26 cellular contexts compared by ENCODE assay signal in the genomic region with DNA sequence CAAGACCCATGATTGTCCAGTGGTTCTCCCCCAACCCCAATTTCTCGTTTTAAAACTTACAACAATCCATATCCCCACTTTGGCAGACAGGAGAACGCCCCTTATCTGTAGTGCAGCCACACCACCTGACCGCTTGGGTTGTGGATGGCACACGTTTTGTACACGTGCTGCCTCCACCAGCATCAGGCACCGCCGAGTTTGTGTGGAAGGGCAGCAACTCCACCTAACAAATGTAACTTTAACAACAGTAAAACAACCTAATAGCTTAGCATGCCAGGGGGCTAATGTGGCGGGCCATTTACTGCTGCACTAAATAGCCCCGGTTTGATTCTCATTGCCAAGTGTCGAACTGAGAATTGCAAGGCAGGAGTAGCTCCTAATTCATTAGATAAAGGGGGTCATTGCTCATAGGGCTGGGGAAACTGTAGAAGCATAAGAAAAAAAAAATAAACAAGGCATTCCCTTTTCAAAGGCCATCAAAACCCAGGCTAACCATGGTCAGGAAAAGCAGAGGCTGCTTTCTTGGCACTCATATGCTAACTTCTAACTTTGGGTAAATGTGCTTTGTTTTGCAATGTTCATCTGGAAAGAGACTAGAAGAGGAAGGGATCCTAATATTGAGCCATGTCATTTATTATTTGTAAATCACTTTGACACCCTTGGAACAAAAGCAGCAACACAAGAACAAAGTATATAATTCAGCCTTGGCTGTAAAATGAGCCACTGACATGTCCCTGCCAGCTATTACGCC.
A peak's percentile ranks its signal among the peaks of the same experiment; 100 is the strongest.
DNase-seq lines count a peak whose midpoint lies in the region; ATAC-seq and TF ChIP-seq lines count a peak whose summit lies in the region.
"Had no signal": no experiment of that assay in that cellular context is flagged by ENCODE, and none has a peak within 500 bp of the region (broad histone marks: within the 10 kb centered on the region; RNA-seq: fewer than 3 reads in every experiment).

No MANE protein-coding gene starts in this region.

- no peaks in the 10 kb centered on the region for H3K9me3 ChIP-seq in right atrium auricular region
- no peaks in the 10 kb centered on the region for H3K9me3 ChIP-seq in mesenchymal stem cell (ENCODE audit: control insufficient read depth, low read length)
- no peaks in the 10 kb centered on the region for H3K9me3 ChIP-seq in aorta (ENCODE audit: control insufficient read depth, low read length)
- no peaks in the 10 kb centered on the region for H3K9me3 ChIP-seq in Peyer's patch
- no peaks in the 10 kb centered on the region for H3K9me3 ChIP-seq in CD4-positive, alpha-beta T cell (ENCODE audit: control insufficient read depth, low read length)
- H3K9me3 ChIP-seq: adrenal gland, transverse colon had no signal

- CTCF ChIA-PET in CD4-positive, alpha-beta T cell (lab: Charles Lee) = no interaction called here

- DNase-seq in Right ventricle myocardium superior (peak; percentile 33), right atrium auricular region (ENCODE audit: low spot score) (no peak), dorsolateral prefrontal cortex (no peak), mesenchymal stem cell (no peak), aorta (no peak), Peyer's patch (no peak), nucleus accumbens (lab: John Stamatoyannopoulos, UW) (no peak)
- no peak for DNase-seq in CD4-positive, alpha-beta T cell
- DNase-seq: activated CD4-positive, CD25-positive, alpha-beta regulatory T cell treated with anti-CD3 and anti-CD28 coated beads, Interleukin-2, amount 50 U/mL, for 72 hours; activated CD8-positive, alpha-beta T cell treated with anti-CD3 and anti-CD28 coated beads for 36 hours; activated T-cell treated with anti-CD3 and anti-CD28 coated beads for 4 hours; adrenal gland; AML-193; DND-41; H7; KBM-7; kidney; NCI-H82; SIG-M5; stimulated activated CD4-positive, alpha-beta T cell treated with anti-CD3 and anti-CD28 coated beads, Interleukin-12 subunit alpha, Interleukin-12 subunit beta, amount 100 ng/mL, for 4 hours; stimulated activated CD4-positive, alpha-beta T cell treated with anti-CD3 and anti-CD28 coated beads, Interleukin-4, amount 100 ng/mL, for 4 hours; stimulated activated naive CD8-positive, alpha-beta T cell treated with anti-CD3 and anti-CD28 coated beads, Interleukin-15, Interleukin-2, amounts not matched to agents 100 U/mL and 50 U/mL, for 24 hours; T-helper 1 cell; transverse colon had no signal

- no peak overlapping the region for H3K27ac Mint-ChIP-seq in CD4-positive, alpha-beta T cell
- H3K27ac Mint-ChIP-seq: activated CD8-positive, alpha-beta T cell treated with anti-CD3 and anti-CD28 coated beads for 36 hours had no signal

- peaks cover 3% of the 10 kb centered on the region for H3K9me3 Mint-ChIP-seq in CD4-positive, alpha-beta T cell

- WGBS in mesenchymal stem cell = 76% methylated on average over 11 of the region's 11 CpGs
- WGBS in aorta, 2 donors = 90% methylated on average over 11 of the region's 11 CpGs

- intact Hi-C loops in Right ventricle myocardium superior (cut with DNase I) (no loop called here), dorsolateral prefrontal cortex (cut with DNase I) (no loop called here), aorta (cut with DNase I) (loop anchor here in 1 of 2 donors (10.0 kb wide), 1 partner anchor 376 kb away; no protein-coding TSS in a partner anchor)
- intact Hi-C loops in CD4-positive, alpha-beta T cell (cut with DNase I, micrococcal nuclease) = no loop called here

- no peak overlapping the region for H3K23ac ChIP-seq in mesenchymal stem cell (ENCODE audit: low read length in 2 of 2)

- no peaks in the 10 kb centered on the region for H3K36me3 Mint-ChIP-seq in CD4-positive, alpha-beta T cell (ENCODE audit: low read depth)

- H2BK12ac ChIP-seq in mesenchymal stem cell (ENCODE audit: low read length in 2 of 2) = peak overlapping the region in 1 of 2 experiments; percentile 75

- no peak overlapping the region for H2AFZ ChIP-seq in mesenchymal stem cell (ENCODE audit: low read depth, low read length)

- H3K27me3 ChIP-seq in right atrium auricular region (no peaks in the 10 kb centered on the region), dorsolateral prefrontal cortex (no peaks in the 10 kb centered on the region), mesenchymal stem cell (ENCODE audit: control insufficient read depth in 1 of 2, insufficient read depth in 1 of 2, low read length in 2 of 2) (no peaks in the 10 kb centered on the region), aorta (ENCODE audit: control insufficient read depth in 1 of 2, insufficient read depth in 2 of 2, low read length in 1 of 2) (no peaks in the 10 kb centered on the region), Peyer's patch (no peaks in the 10 kb centered on the region)
- H3K27me3 ChIP-seq in CD4-positive, alpha-beta T cell (ENCODE audit: control insufficient read depth, insufficient read depth, low read length) = no peaks in the 10 kb centered on the region
- H3K27me3 ChIP-seq: adrenal gland, transverse colon had no signal

- no peaks in the 10 kb centered on the region for H3K27me3 Mint-ChIP-seq in CD4-positive, alpha-beta T cell
- H3K27me3 Mint-ChIP-seq: activated CD8-positive, alpha-beta T cell treated with anti-CD3 and anti-CD28 coated beads for 36 hours had no signal

- no peaks in the 10 kb centered on the region for H3K36me3 ChIP-seq in right atrium auricular region
- H3K36me3 ChIP-seq in mesenchymal stem cell (ENCODE audit: control insufficient read depth in 1 of 2, insufficient read depth in 2 of 2, low read depth in 1 of 2, low read length in 2 of 2) = no peaks in the 10 kb centered on the region
- no peaks in the 10 kb centered on the region for H3K36me3 ChIP-seq in aorta (ENCODE audit: control insufficient read depth in 1 of 2, insufficient read depth in 2 of 2, low read length in 1 of 2)
- no peaks in the 10 kb centered on the region for H3K36me3 ChIP-seq in Peyer's patch
- H3K36me3 ChIP-seq: adrenal gland, transverse colon had no signal

- no peak overlapping the region for H3K4me2 ChIP-seq in mesenchymal stem cell (ENCODE audit: low read length, poor library complexity, severe bottlenecking)

- TF ChIP-seq CTCF in right atrium auricular region (IDR thresholded peaks at IDR 0.05) (no peak), dorsolateral prefrontal cortex (IDR thresholded peaks at IDR 0.05 in 54 of 56, conservative IDR thresholded peaks at IDR 0.05 in 2 of 56; ENCODE audit: low read depth in 1 of 56, partially characterized antibody in 56 of 56) (no peak), Peyer's patch (IDR thresholded peaks at IDR 0.05) (no peak)
- TF ChIP-seq CTCF in CD4-positive, alpha-beta T cell (IDR thresholded peaks at IDR 0.05) = no peak

- no peaks in the 10 kb centered on the region for H3K79me1 ChIP-seq in mesenchymal stem cell (replicated peaks; ENCODE audit: low read length, poor library complexity, severe bottlenecking)

- H3K9ac ChIP-seq in mesenchymal stem cell (ENCODE audit: low read length) = no peak overlapping the region

- H4K91ac ChIP-seq in mesenchymal stem cell (ENCODE audit: low read length) = no peak overlapping the region

- H3K4me3 Mint-ChIP-seq in CD4-positive, alpha-beta T cell = no peak overlapping the region
- H3K4me3 Mint-ChIP-seq: activated CD8-positive, alpha-beta T cell treated with anti-CD3 and anti-CD28 coated beads for 36 hours had no signal

- H4K8ac ChIP-seq in mesenchymal stem cell (ENCODE audit: low read length) = peak overlapping the region; percentile 62

- H3K27ac ChIP-seq in right atrium auricular region (no peak overlapping the region), dorsolateral prefrontal cortex (peak overlapping the region in 42 of 59 donors; percentile 4 to 89 (median 62)), mesenchymal stem cell (ENCODE audit: low read length, poor library complexity, severe bottlenecking) (no peak overlapping the region), aorta (ENCODE audit: low read depth in 1 of 2, low read length in 2 of 2) (no peak overlapping the region), Peyer's patch (no peak overlapping the region)
- H3K27ac ChIP-seq in CD4-positive, alpha-beta T cell (ENCODE audit: low read depth, low read length) = no peak overlapping the region
- H3K27ac ChIP-seq: 22Rv1, adrenal gland, transverse colon had no signal

- no peak overlapping the region for H2AK5ac ChIP-seq in mesenchymal stem cell (ENCODE audit: low read length, severe bottlenecking)

- no peak overlapping the region for H3K4me3 ChIP-seq in right atrium auricular region
- H3K4me3 ChIP-seq in dorsolateral prefrontal cortex = no peak overlapping the region
- H3K4me3 ChIP-seq in mesenchymal stem cell (ENCODE audit: insufficient read depth in 1 of 2, low read depth in 1 of 2, low read length in 2 of 2) = no peak overlapping the region
- no peak overlapping the region for H3K4me3 ChIP-seq in aorta (ENCODE audit: low read length in 2 of 2)
- no peak overlapping the region for H3K4me3 ChIP-seq in Peyer's patch
- H3K4me3 ChIP-seq: adrenal gland, lung, transverse colon had no signal

- H2BK15ac ChIP-seq in mesenchymal stem cell (ENCODE audit: low read depth, poor library complexity, severe bottlenecking) = no peak overlapping the region

- H3K4me1 Mint-ChIP-seq in CD4-positive, alpha-beta T cell (ENCODE audit: low read depth) = no peaks in the 10 kb centered on the region

- no peak for TF ChIP-seq POLR2A in Peyer's patch (IDR thresholded peaks at IDR 0.05)

- ATAC-seq in Right ventricle myocardium superior (ENCODE audit: poor library complexity) (no peak), aorta (ENCODE audit: low FRiP score) (peak; percentile 44)
- ATAC-seq in CD4-positive, alpha-beta T cell (ENCODE audit: poor library complexity) = no peak
- ATAC-seq: activated CD8-positive, alpha-beta T cell treated with anti-CD3 and anti-CD28 coated beads for 36 hours; stimulated activated naive CD8-positive, alpha-beta T cell treated with anti-CD3 and anti-CD28 coated beads, Interleukin-15, Interleukin-2, amounts not matched to agents 100 U/mL and 50 U/mL, for 24 hours had no signal

- no peak overlapping the region for H2BK120ac ChIP-seq in mesenchymal stem cell (ENCODE audit: low read depth, low read length)

- POLR2A ChIA-PET in CD4-positive, alpha-beta T cell (lab: Charles Lee) = no interaction called here

- H2BK5ac ChIP-seq in mesenchymal stem cell (ENCODE audit: low read depth, low read length, poor library complexity, severe bottlenecking) = no peak overlapping the region

- peaks cover 0 to 4% of the 10 kb centered on the region in 2 donors for H3K4me1 ChIP-seq in right atrium auricular region
- H3K4me1 ChIP-seq in mesenchymal stem cell (ENCODE audit: control insufficient read depth, insufficient read depth, low read depth, low read length) = peaks cover 5% of the 10 kb centered on the region
- H3K4me1 ChIP-seq in aorta (ENCODE audit: control insufficient read depth in 1 of 2, insufficient read depth in 2 of 2, low read length in 2 of 2) = peaks cover 0 to 2% of the 10 kb centered on the region in 2 donors
- H3K4me1 ChIP-seq in Peyer's patch = no peaks in the 10 kb centered on the region
- H3K4me1 ChIP-seq: adrenal gland, transverse colon had no signal

- H3K4ac ChIP-seq in mesenchymal stem cell (ENCODE audit: low read depth in 1 of 2, low read length in 2 of 2) = no peak overlapping the region

- peak overlapping the region; percentile 55 to 73 for H3K18ac ChIP-seq in mesenchymal stem cell (ENCODE audit: low read depth in 1 of 2, low read length in 2 of 2)

- peak overlapping the region in 1 of 2 experiments; percentile 55 for H3K14ac ChIP-seq in mesenchymal stem cell (ENCODE audit: low read length in 2 of 2)

Comparison
In these comparisons a context has a peak if more than half of its experiments do, and no peak if none do; other contexts are left out.
1. H3K27ac ChIP-seq: peak in dorsolateral prefrontal cortex (42 of 59); none in right atrium auricular region (0 of 2), mesenchymal stem cell (single experiment), aorta (0 of 2), Peyer's patch (0 of 4) and CD4-positive, alpha-beta T cell (single experiment).